In the genomic region with DNA sequence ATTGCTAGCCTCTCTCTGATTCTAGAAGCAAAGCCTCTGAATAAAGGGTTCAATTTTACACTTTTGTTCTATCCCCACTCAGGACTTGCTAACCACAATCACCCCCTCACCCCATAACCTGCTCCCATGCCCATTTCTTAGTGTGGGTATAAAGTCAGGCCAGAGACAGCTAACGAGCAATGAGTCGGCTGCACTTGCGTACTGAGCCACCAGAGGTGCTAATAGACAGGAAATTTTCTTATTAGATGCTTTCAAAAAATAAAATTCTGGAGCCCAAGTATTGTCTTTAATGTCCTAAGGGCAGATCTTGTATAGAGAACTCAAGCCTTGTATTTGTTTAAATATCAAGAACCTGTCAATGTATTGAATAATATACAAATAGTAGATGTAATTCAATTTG, we compare ENCODE assay signal across 9 cellular contexts.
DNase-seq lines count a peak whose midpoint lies in the region; ATAC-seq and TF ChIP-seq lines count a peak whose summit lies in the region.
"Had no signal": no experiment of that assay in that cellular context is flagged by ENCODE, and none has a peak within 500 bp of the region (broad histone marks: within the 10 kb centered on the region; RNA-seq: fewer than 3 reads in every experiment).

No MANE protein-coding gene starts in this region.

- H4K5ac ChIP-seq in mesendoderm (ENCODE audit: low read length): no peak overlapping the region

- H2BK15ac ChIP-seq in mesendoderm (replicated peaks; ENCODE audit: low read depth): no peak overlapping the region

- DNase-seq in GM13976 (ENCODE audit: low spot score): peak; percentile 9
- DNase-seq in HEK293T (ENCODE audit: extremely low spot score): peak; percentile 16
- DNase-seq in OCI-M1 (lab: John Stamatoyannopoulos, UW): peak; percentile 11
- peak; percentile 23 for DNase-seq in mesendoderm
- DNase-seq in lower lobe of right lung: no peak
- DNase-seq: adrenal gland had no signal

- no peaks in the 10 kb centered on the region for H3K79me2 ChIP-seq in mesendoderm (ENCODE audit: control insufficient read depth, insufficient read depth, low read length)

- no peaks in the 10 kb centered on the region for H3K79me1 ChIP-seq in mesendoderm (ENCODE audit: low read length)

- H3K4me2 ChIP-seq in mesendoderm (ENCODE audit: low read length): no peak overlapping the region

- no peak overlapping the region for H3K4me3 ChIP-seq in mesendoderm (ENCODE audit: low read length)
- H3K4me3 ChIP-seq in lower lobe of right lung: no peak overlapping the region
- H3K4me3 ChIP-seq: adrenal gland, SJSA1 had no signal

- no peak overlapping the region for H3K9ac ChIP-seq in mesendoderm (ENCODE audit: low read length)

- CTCF ChIA-PET in HEK293T (lab: Yijun Ruan, JAX): interaction anchor here (0.7 kb wide), 1 partner anchor 287 kb away, joined by 3 read pairs; no protein-coding TSS in a partner anchor

- POLR2A ChIA-PET in HEK293T (lab: Yijun Ruan, JAX): no interaction called here

- H3K27me3 ChIP-seq in mesendoderm (ENCODE audit: insufficient read depth, low read length, poor library complexity) (no peaks in the 10 kb centered on the region), lower lobe of right lung (ENCODE audit: low read depth) (no peaks in the 10 kb centered on the region)
- H3K27me3 ChIP-seq: adrenal gland, SJSA1 had no signal

- intact Hi-C loops in lower lobe of right lung (cut with DNase I): no loop called here

- TF ChIP-seq CTCF in GM13976 (IDR thresholded peaks at IDR 0.05; ENCODE audit: borderline replicate concordance, control extremely low read depth, extremely low read depth, insufficient read depth, missing control alignments): no peak
- no peak for TF ChIP-seq CTCF in lower lobe of right lung (IDR thresholded peaks at IDR 0.05)

- H2BK120ac ChIP-seq in mesendoderm (ENCODE audit: low read depth, low read length): no peak overlapping the region

- no CpG with 5 or more reads among the region's 3 CpGs for WGBS in mesendoderm (ENCODE audit: extremely low coverage, insufficient coverage, low lambda C conversion rate)

- no peak overlapping the region for H4K8ac ChIP-seq in mesendoderm (ENCODE audit: low read depth, low read length)

- H3K4me1 ChIP-seq in mesendoderm (ENCODE audit: control insufficient read depth, low read depth, low read length) (no peaks in the 10 kb centered on the region), lower lobe of right lung (no peaks in the 10 kb centered on the region)
- H3K4me1 ChIP-seq: adrenal gland, SJSA1 had no signal

- ATAC-seq in lower lobe of right lung (no peak), GM19452 (IDR thresholded peaks at IDR 0.05; ENCODE audit: unreplicated experiment) (no peak), GM21786 (IDR thresholded peaks at IDR 0.05; ENCODE audit: unreplicated experiment) (no peak)

- in situ Hi-C loops in GM13976 (cut with MboI; ENCODE audit: low sequenced_read_pairs, unreplicated experiment): no loop called here

- no peak overlapping the region for H3K23ac ChIP-seq in mesendoderm (ENCODE audit: low read length)

- H3K9me3 ChIP-seq in lower lobe of right lung: no peaks in the 10 kb centered on the region
- H3K9me3 ChIP-seq: adrenal gland, SJSA1 had no signal

- H2BK5ac ChIP-seq in mesendoderm (ENCODE audit: low read length): no peak overlapping the region

- H3K4ac ChIP-seq in mesendoderm (ENCODE audit: low read depth, low read length): no peak overlapping the region

- no peaks in the 10 kb centered on the region for H3K36me3 ChIP-seq in mesendoderm (ENCODE audit: control insufficient read depth, insufficient read depth, low read length)
- no peaks in the 10 kb centered on the region for H3K36me3 ChIP-seq in lower lobe of right lung
- H3K36me3 ChIP-seq: adrenal gland, SJSA1 had no signal

- H3K27ac ChIP-seq in mesendoderm (ENCODE audit: low read depth, low read length) (no peak overlapping the region), lower lobe of right lung (no peak overlapping the region)
- H3K27ac ChIP-seq: adrenal gland, SJSA1 had no signal

- H2AK5ac ChIP-seq in mesendoderm (ENCODE audit: low read length): no peak overlapping the region

- H3K18ac ChIP-seq in mesendoderm (ENCODE audit: low read length): no peak overlapping the region

- no peak overlapping the region for H3K56ac ChIP-seq in mesendoderm (ENCODE audit: low read length)

TF ChIP-seq in HEK293T, 16 proteins besides CTCF, POLR2A, EP300 and RAD21:
- no peak for TF ChIP-seq BHLHE40 (IDR thresholded peaks at IDR 0.05; ENCODE audit: borderline replicate concordance)
TF ChIP-seq in HEK293T: peak in this region for 0.
